Comparison of ENCODE assay signal across 8 cellular contexts in genomic region chr5:42057254-42057690, GRCh38.
DNase-seq lines count a peak whose midpoint lies in the region; ATAC-seq and TF ChIP-seq lines count a peak whose summit lies in the region.

No MANE protein-coding gene starts in this region.

- CTCF ChIA-PET in activated CD4-positive, alpha-beta T cell treated with anti-CD3 and anti-CD28 coated beads, Interleukin-2, amount 10 ng/mL, durations not matched to agents 7 days and 5 days (lab: Charles Lee), result interaction anchor here (0.7 to 1.9 kb wide), 8 partner anchors 14 to 207 kb away, joined by 3 to 24 read pairs (median 3); partner anchors contain the start of gene FBXO4

- no peaks in the 10 kb centered on the region for H3K36me3 ChIP-seq in effector memory CD4-positive, alpha-beta T cell (ENCODE audit: control insufficient read depth, insufficient read depth, low read length)
- no peaks in the 10 kb centered on the region for H3K36me3 ChIP-seq in thoracic aorta

- no peaks in the 10 kb centered on the region for H3K36me3 Mint-ChIP-seq in activated CD4-positive, alpha-beta T cell treated with anti-CD3 and anti-CD28 coated beads, Interleukin-2, amount 10 ng/mL, durations not matched to agents 7 days and 5 days (ENCODE audit: low read depth)
- no peaks in the 10 kb centered on the region for H3K36me3 Mint-ChIP-seq in naive B cell

- no peaks in the 10 kb centered on the region for H3K27me3 ChIP-seq in effector memory CD4-positive, alpha-beta T cell (replicated peaks; ENCODE audit: control insufficient read depth, insufficient read depth, low read length, poor library complexity, severe bottlenecking)
- no peaks in the 10 kb centered on the region for H3K27me3 ChIP-seq in thoracic aorta (replicated peaks; ENCODE audit: insufficient read depth)

- peaks cover 8% of the 10 kb centered on the region for H3K27me3 Mint-ChIP-seq in activated CD4-positive, alpha-beta T cell treated with anti-CD3 and anti-CD28 coated beads, Interleukin-2, amount 10 ng/mL, durations not matched to agents 7 days and 5 days
- peaks cover 8 to 20% (median 9%) of the 10 kb centered on the region in 3 donors for H3K27me3 Mint-ChIP-seq in naive B cell

- no peaks in the 10 kb centered on the region for H3K4me1 Mint-ChIP-seq in activated CD4-positive, alpha-beta T cell treated with anti-CD3 and anti-CD28 coated beads, Interleukin-2, amount 10 ng/mL, durations not matched to agents 7 days and 5 days
- no peaks in the 10 kb centered on the region for H3K4me1 Mint-ChIP-seq in naive B cell

- H3K27ac ChIP-seq in effector memory CD4-positive, alpha-beta T cell (ENCODE audit: insufficient read depth, low read length, poor library complexity, severe bottlenecking), result no peak overlapping the region
- no peak overlapping the region for H3K27ac ChIP-seq in thoracic aorta

- ATAC-seq in GM18868 (IDR thresholded peaks at IDR 0.05; ENCODE audit: unreplicated experiment) (peak; percentile 96), HG03064 (IDR thresholded peaks at IDR 0.05; ENCODE audit: low read depth, unreplicated experiment) (peak; percentile 94), naive B cell (ENCODE audit: low read depth in 2 of 2) (peak; percentile 73 to 80), thoracic aorta (ENCODE audit: insufficient number of reproducible peaks, low FRiP score, low read depth) (no peak)

- no peaks in the 10 kb centered on the region for H3K4me1 ChIP-seq in effector memory CD4-positive, alpha-beta T cell (ENCODE audit: control insufficient read depth, insufficient read depth, low read length, poor library complexity, severe bottlenecking)
- no peaks in the 10 kb centered on the region for H3K4me1 ChIP-seq in thoracic aorta (ENCODE audit: control insufficient read depth in 1 of 2, low read depth in 2 of 2)

- no peaks in the 10 kb centered on the region for H3K9me3 ChIP-seq in effector memory CD4-positive, alpha-beta T cell (ENCODE audit: control insufficient read depth, low read length)
- no peaks in the 10 kb centered on the region for H3K9me3 ChIP-seq in thoracic aorta

- no peak overlapping the region for H3K27ac Mint-ChIP-seq in activated CD4-positive, alpha-beta T cell treated with anti-CD3 and anti-CD28 coated beads, Interleukin-2, amount 10 ng/mL, durations not matched to agents 7 days and 5 days
- no peak overlapping the region for H3K27ac Mint-ChIP-seq in naive B cell

- no peak overlapping the region for H3K4me3 Mint-ChIP-seq in activated CD4-positive, alpha-beta T cell treated with anti-CD3 and anti-CD28 coated beads, Interleukin-2, amount 10 ng/mL, durations not matched to agents 7 days and 5 days
- H3K4me3 Mint-ChIP-seq in naive B cell, result no peak overlapping the region

- peak; percentile 63 for TF ChIP-seq CTCF in thoracic aorta (IDR thresholded peaks at IDR 0.05)

- DNase-seq in Ammon's horn (ENCODE audit: low spot score) (peak; percentile 24), NCI-H345 (lab: John Stamatoyannopoulos, UW) (peak; percentile 48), naive B cell (peak; percentile 42), thoracic aorta (ENCODE audit: low spot score) (no peak)
- peak; percentile 59 for DNase-seq in activated CD4-positive, alpha-beta T cell treated with anti-CD3 and anti-CD28 coated beads, Interleukin-2, amount 10 ng/mL, durations not matched to agents 7 days and 5 days
- peak; percentile 11 to 30 (median 16) for DNase-seq in effector memory CD4-positive, alpha-beta T cell

- no peaks in the 10 kb centered on the region for H3K9me3 Mint-ChIP-seq in activated CD4-positive, alpha-beta T cell treated with anti-CD3 and anti-CD28 coated beads, Interleukin-2, amount 10 ng/mL, durations not matched to agents 7 days and 5 days
- H3K9me3 Mint-ChIP-seq in naive B cell, result no peaks in the 10 kb centered on the region

- no peak overlapping the region for H3K4me3 ChIP-seq in effector memory CD4-positive, alpha-beta T cell (ENCODE audit: insufficient read depth, low read depth, low read length, poor library complexity, severe bottlenecking)
- H3K4me3 ChIP-seq in thoracic aorta, result no peak overlapping the region

- POLR2A ChIA-PET in activated CD4-positive, alpha-beta T cell treated with anti-CD3 and anti-CD28 coated beads, Interleukin-2, amount 10 ng/mL, durations not matched to agents 7 days and 5 days (lab: Charles Lee), result no interaction called here
